In the genomic region with DNA sequence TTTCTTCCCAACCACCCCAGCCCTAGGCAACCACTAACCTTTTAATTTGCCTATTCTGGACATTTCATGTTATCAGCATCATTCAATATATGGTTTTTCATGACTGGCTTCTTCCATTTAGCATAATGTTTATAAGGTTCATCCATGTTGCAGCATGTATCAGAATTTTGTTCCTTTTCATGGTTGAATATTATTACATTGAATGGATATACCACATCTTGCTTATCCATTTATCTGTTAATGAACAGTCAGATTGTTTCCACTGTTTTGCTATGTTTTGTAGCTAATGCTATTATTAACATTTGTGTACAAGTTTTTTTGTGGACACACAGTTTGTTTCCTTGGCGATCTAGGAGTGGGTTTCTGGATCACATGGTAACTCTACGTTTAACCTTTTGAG, we compare ENCODE assay signal across 37 cellular contexts.
"Had no signal": no experiment of that assay in that cellular context is flagged by ENCODE, and none has a peak within 500 bp of the region (broad histone marks: within the 10 kb centered on the region; RNA-seq: fewer than 3 reads in every experiment).

No MANE protein-coding gene starts in this region.

- H3K27me3 Mint-ChIP-seq: activated naive CD4-positive, alpha-beta T cell treated with anti-CD3 and anti-CD28 coated beads, Interleukin-2, amount 50 U/mL, for 24 hours had no signal

- H3K9me3 ChIP-seq: adrenal gland, body of pancreas, breast epithelium, colonic mucosa, esophagus squamous epithelium, gastroesophageal sphincter, heart right ventricle had no signal

- H3K27me3 ChIP-seq: adrenal gland, body of pancreas, breast epithelium, cardiac muscle cell, esophagus squamous epithelium, heart right ventricle had no signal

- H3K4me3 ChIP-seq: adrenal gland, body of pancreas, breast epithelium, cardiac muscle cell, colonic mucosa, esophagus squamous epithelium, gastroesophageal sphincter, heart right ventricle had no signal

- H3K36me3 ChIP-seq: adrenal gland, breast epithelium, cardiac muscle cell, colonic mucosa, esophagus squamous epithelium, gastroesophageal sphincter, heart right ventricle, WERI-Rb-1 had no signal

- H3K9me3 Mint-ChIP-seq: activated B cell treated with CpG ODN at 0.5 μM for 24 hours; activated CD4-positive, alpha-beta memory T cell treated with anti-CD3 and anti-CD28 coated beads for 36 hours; activated naive CD4-positive, alpha-beta T cell treated with anti-CD3 and anti-CD28 coated beads for 36 hours; activated naive CD4-positive, alpha-beta T cell treated with anti-CD3 and anti-CD28 coated beads, Interleukin-2, amount 50 U/mL, for 24 hours; activated naive CD8-positive, alpha-beta T cell treated with anti-CD3 and anti-CD28 coated beads for 36 hours; activated naive CD8-positive, alpha-beta T cell treated with anti-CD3 and anti-CD28 coated beads, Interleukin-2, amount 50 U/mL, for 24 hours; activated T-helper 1 cell treated with anti-CD3 and anti-CD28 coated beads, Interleukin-12 subunit alpha, Interleukin-12 subunit beta, Interleukin-2, Interleukin-4 antibody, amounts not matched to agents 30 ng/mL and 10 ng/mL and 1 ng/mL, durations not matched to agents 14 hours and 24 hours and 36 hours; activated T-helper 2 cell treated with anti-CD3 and anti-CD28 coated beads, Interferon-gamma antibody, Interleukin-2, Interleukin-4, amounts not matched to agents 10 μg/mL and 5 μg/mL and 100 μg/mL, durations not matched to agents 14 hours and 24 hours and 36 hours had no signal

- H3K27ac Mint-ChIP-seq: activated B cell treated with CpG ODN at 0.5 μM for 24 hours; activated CD4-positive, alpha-beta memory T cell treated with anti-CD3 and anti-CD28 coated beads for 36 hours; activated CD4-positive, alpha-beta T cell treated with anti-CD3 and anti-CD28 coated beads for 36 hours; activated CD4-positive, alpha-beta T cell treated with anti-CD3 and anti-CD28 coated beads, Interleukin-2, amount 10 ng/mL, durations not matched to agents 24 days and 14 days; activated CD8-positive, alpha-beta memory T cell treated with anti-CD3 and anti-CD28 coated beads, Interleukin-2, amount 10 ng/mL, durations not matched to agents 7 days and 5 days; activated CD8-positive, alpha-beta T cell treated with anti-CD3 and anti-CD28 coated beads, Interleukin-2, amount 10 ng/mL, durations not matched to agents 7 days and 5 days; activated naive CD4-positive, alpha-beta T cell treated with anti-CD3 and anti-CD28 coated beads for 36 hours; activated naive CD4-positive, alpha-beta T cell treated with anti-CD3 and anti-CD28 coated beads, Interleukin-2, amount 50 U/mL, for 24 hours; activated naive CD8-positive, alpha-beta T cell treated with anti-CD3 and anti-CD28 coated beads for 36 hours; activated naive CD8-positive, alpha-beta T cell treated with anti-CD3 and anti-CD28 coated beads, Interleukin-2, amount 50 U/mL, for 24 hours; activated T-helper 1 cell treated with anti-CD3 and anti-CD28 coated beads, Interleukin-12 subunit alpha, Interleukin-12 subunit beta, Interleukin-2, Interleukin-4 antibody, amounts not matched to agents 30 ng/mL and 10 ng/mL and 1 ng/mL, durations not matched to agents 14 hours and 24 hours and 36 hours; activated T-helper 2 cell treated with anti-CD3 and anti-CD28 coated beads, Interferon-gamma antibody, Interleukin-2, Interleukin-4, amounts not matched to agents 10 μg/mL and 5 μg/mL and 100 μg/mL, durations not matched to agents 14 hours and 24 hours and 36 hours had no signal

- H3K27ac ChIP-seq: adrenal gland, body of pancreas, breast epithelium, cardiac muscle cell, colonic mucosa, epithelial cell of prostate, esophagus squamous epithelium, gastroesophageal sphincter, heart right ventricle, WERI-Rb-1 had no signal

- FAIRE-seq: endometrium, endothelial cell of umbilical vein had no signal

- DNase-seq: activated B cell treated with CpG ODN at 0.5 μM for 24 hours; activated CD4-positive, alpha-beta memory T cell treated with anti-CD3 and anti-CD28 coated beads for 36 hours; activated CD4-positive, alpha-beta T cell treated with anti-CD3 and anti-CD28 coated beads for 36 hours; activated CD4-positive, alpha-beta T cell treated with anti-CD3 and anti-CD28 coated beads, Interleukin-2, amount 10 ng/mL, durations not matched to agents 24 days and 14 days; activated CD4-positive, CD25-positive, alpha-beta regulatory T cell treated with anti-CD3 and anti-CD28 coated beads, Interleukin-2, amount 50 U/mL, for 72 hours; activated CD8-positive, alpha-beta memory T cell treated with anti-CD3 and anti-CD28 coated beads, Interleukin-2, amount 10 ng/mL, durations not matched to agents 7 days and 5 days; activated CD8-positive, alpha-beta memory T cell treated with anti-CD3 and anti-CD28 coated beads, Interleukin-2, amount 50 U/mL, for 4 hours; activated CD8-positive, alpha-beta T cell treated with anti-CD3 and anti-CD28 coated beads, Interleukin-2, amount 10 ng/mL, durations not matched to agents 7 days and 5 days; activated effector memory CD4-positive, alpha-beta T cell treated with anti-CD3 and anti-CD28 coated beads, Interleukin-2, amount 50 U/mL, for 16 hours; activated naive CD4-positive, alpha-beta T cell treated with anti-CD3 and anti-CD28 coated beads for 36 hours; activated naive CD8-positive, alpha-beta T cell treated with anti-CD3 and anti-CD28 coated beads for 36 hours; activated naive CD8-positive, alpha-beta T cell treated with anti-CD3 and anti-CD28 coated beads, Interleukin-2, amount 50 U/mL, for 24 hours; activated T-cell treated with anti-CD3 and anti-CD28 coated beads, Interleukin-2, amount 50 U/mL, for 1 hour; activated T-cell treated with anti-CD3 and anti-CD28 coated beads, Interleukin-2, amount 50 U/mL, for 48 hours; adrenal gland; amygdala; aorta; body of pancreas; central memory CD4-positive, alpha-beta T cell; cerebellar nuclear complex; colonic mucosa; effector CD8-positive, alpha-beta T cell; esophagus squamous epithelium; foreskin melanocyte; heart right ventricle; T-helper 1 cell; T1000; WERI-Rb-1 had no signal

- H3K4me3 Mint-ChIP-seq: activated B cell treated with CpG ODN at 0.5 μM for 24 hours; activated CD4-positive, alpha-beta memory T cell treated with anti-CD3 and anti-CD28 coated beads for 36 hours; activated CD4-positive, alpha-beta T cell treated with anti-CD3 and anti-CD28 coated beads for 36 hours; activated CD4-positive, alpha-beta T cell treated with anti-CD3 and anti-CD28 coated beads, Interleukin-2, amount 10 ng/mL, durations not matched to agents 24 days and 14 days; activated CD8-positive, alpha-beta memory T cell treated with anti-CD3 and anti-CD28 coated beads, Interleukin-2, amount 10 ng/mL, durations not matched to agents 7 days and 5 days; activated CD8-positive, alpha-beta T cell treated with anti-CD3 and anti-CD28 coated beads, Interleukin-2, amount 10 ng/mL, durations not matched to agents 7 days and 5 days; activated naive CD4-positive, alpha-beta T cell treated with anti-CD3 and anti-CD28 coated beads, Interleukin-2, amount 50 U/mL, for 24 hours; activated naive CD8-positive, alpha-beta T cell treated with anti-CD3 and anti-CD28 coated beads for 36 hours; activated naive CD8-positive, alpha-beta T cell treated with anti-CD3 and anti-CD28 coated beads, Interleukin-2, amount 50 U/mL, for 24 hours; activated T-helper 1 cell treated with anti-CD3 and anti-CD28 coated beads, Interleukin-12 subunit alpha, Interleukin-12 subunit beta, Interleukin-2, Interleukin-4 antibody, amounts not matched to agents 30 ng/mL and 10 ng/mL and 1 ng/mL, durations not matched to agents 14 hours and 24 hours and 36 hours had no signal

- H3K36me3 Mint-ChIP-seq: activated CD4-positive, alpha-beta memory T cell treated with anti-CD3 and anti-CD28 coated beads for 36 hours; activated naive CD4-positive, alpha-beta T cell treated with anti-CD3 and anti-CD28 coated beads, Interleukin-2, amount 50 U/mL, for 24 hours had no signal

- ATAC-seq: activated CD4-positive, alpha-beta T cell treated with anti-CD3 and anti-CD28 coated beads for 36 hours; activated CD8-positive, alpha-beta memory T cell treated with anti-CD3 and anti-CD28 coated beads, Interleukin-2, amount 10 ng/mL, durations not matched to agents 7 days and 5 days; activated CD8-positive, alpha-beta T cell treated with anti-CD3 and anti-CD28 coated beads, Interleukin-2, amount 10 ng/mL, durations not matched to agents 7 days and 5 days; activated naive CD8-positive, alpha-beta T cell treated with anti-CD3 and anti-CD28 coated beads, Interleukin-2, amount 50 U/mL, for 24 hours; body of pancreas; gastroesophageal sphincter; heart right ventricle had no signal
